7 cellular contexts compared by ENCODE assay signal in the genomic region with DNA sequence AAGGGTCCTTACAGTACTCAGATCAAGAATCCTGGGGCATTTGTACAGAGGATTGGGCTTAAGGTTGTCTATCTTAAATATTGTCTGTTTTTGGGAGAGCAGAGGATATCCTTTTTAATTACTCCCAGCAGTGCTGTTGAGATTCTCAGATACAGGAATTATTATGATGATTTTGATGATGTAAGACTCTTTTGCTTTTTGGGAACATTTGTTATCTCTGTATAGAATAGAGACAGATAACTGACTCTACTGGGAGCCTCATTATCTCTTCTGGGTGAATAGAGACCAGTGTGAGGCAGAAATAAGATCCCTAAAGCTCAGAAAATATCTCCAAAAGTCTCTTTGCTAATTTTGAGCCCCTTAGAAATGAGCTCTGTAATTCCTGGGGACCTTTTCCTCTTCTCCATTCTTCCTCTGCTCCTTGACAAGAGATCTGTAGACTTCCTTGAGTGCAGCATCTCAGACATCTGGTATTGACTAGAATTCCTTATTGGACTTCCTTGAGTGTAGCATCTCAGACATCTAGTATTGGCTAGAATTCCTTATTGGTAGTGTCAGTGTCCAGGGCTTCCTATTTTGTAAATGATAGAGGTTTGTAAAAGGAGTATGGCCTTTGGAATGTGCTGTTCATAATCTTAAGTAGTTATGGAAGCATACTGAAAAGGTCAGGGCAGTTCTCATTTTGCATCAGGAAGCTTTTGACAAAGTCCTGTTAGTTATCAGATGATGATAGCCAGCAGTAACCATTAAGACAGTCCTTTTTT.
A peak's percentile ranks its signal among the peaks of the same experiment; 100 is the strongest.
DNase-seq lines count a peak whose midpoint lies in the region; ATAC-seq and TF ChIP-seq lines count a peak whose summit lies in the region.
"Not testable (repeated sequence)": the region's sequence is repeated elsewhere in the genome, so short reads cannot be mapped to it uniquely, and the experiment has no call there.

No MANE protein-coding gene starts in this region.

- ATAC-seq in left colon, result peak; percentile 89

- H3K9me3 Mint-ChIP-seq in neural crest cell, result not testable (repeated sequence)

- TF ChIP-seq CTCF in neural crest cell (conservative IDR thresholded peaks at IDR 0.05), result not testable (repeated sequence)

- intact Hi-C loops in left colon (cut with DNase I, micrococcal nuclease), result not testable (repeated sequence)

- H3K27me3 ChIP-seq in adipocyte (replicated peaks; ENCODE audit: control insufficient read depth, insufficient read depth, low read length), result not testable (repeated sequence)

- peak overlapping the region; percentile 70 for H3K27ac Mint-ChIP-seq in neural crest cell (ENCODE audit: unreplicated experiment)

- not testable (repeated sequence) for H3K4me1 Mint-ChIP-seq in neural crest cell

- not testable (repeated sequence) for H3K27me3 Mint-ChIP-seq in neural crest cell (ENCODE audit: low read depth)

- not testable (repeated sequence) for H3K4me3 ChIP-seq in adipocyte (ENCODE audit: low read length)

- not testable (repeated sequence) for H3K36me3 ChIP-seq in adipocyte (ENCODE audit: control insufficient read depth, insufficient read depth, low read length, severe bottlenecking)

- peak; percentile 26 for DNase-seq in AG20443 (ENCODE audit: low spot score)
- peak; percentile 43 for DNase-seq in OCI-M1 (lab: John Stamatoyannopoulos, UW)
- peak; percentile 24 for DNase-seq in adipocyte (ENCODE audit: low read depth)
- DNase-seq in dermis blood vessel endothelial cell, result peak; percentile 59
- peak; percentile 17 for DNase-seq in foreskin melanocyte
- not testable (repeated sequence) for DNase-seq in left colon; neural crest cell (ENCODE audit: low read depth, low spot score)

- H3K36me3 Mint-ChIP-seq in neural crest cell (ENCODE audit: low read depth), result not testable (repeated sequence)

- not testable (repeated sequence) for H3K4me3 Mint-ChIP-seq in neural crest cell

- H3K4me1 ChIP-seq in adipocyte (ENCODE audit: control insufficient read depth, insufficient read depth, low read length), result not testable (repeated sequence)

- not testable (repeated sequence) for H3K9ac ChIP-seq in adipocyte (ENCODE audit: low read length)

- H3K9me3 ChIP-seq in adipocyte (ENCODE audit: control insufficient read depth, low read length), result not testable (repeated sequence)
